In the genomic region with DNA sequence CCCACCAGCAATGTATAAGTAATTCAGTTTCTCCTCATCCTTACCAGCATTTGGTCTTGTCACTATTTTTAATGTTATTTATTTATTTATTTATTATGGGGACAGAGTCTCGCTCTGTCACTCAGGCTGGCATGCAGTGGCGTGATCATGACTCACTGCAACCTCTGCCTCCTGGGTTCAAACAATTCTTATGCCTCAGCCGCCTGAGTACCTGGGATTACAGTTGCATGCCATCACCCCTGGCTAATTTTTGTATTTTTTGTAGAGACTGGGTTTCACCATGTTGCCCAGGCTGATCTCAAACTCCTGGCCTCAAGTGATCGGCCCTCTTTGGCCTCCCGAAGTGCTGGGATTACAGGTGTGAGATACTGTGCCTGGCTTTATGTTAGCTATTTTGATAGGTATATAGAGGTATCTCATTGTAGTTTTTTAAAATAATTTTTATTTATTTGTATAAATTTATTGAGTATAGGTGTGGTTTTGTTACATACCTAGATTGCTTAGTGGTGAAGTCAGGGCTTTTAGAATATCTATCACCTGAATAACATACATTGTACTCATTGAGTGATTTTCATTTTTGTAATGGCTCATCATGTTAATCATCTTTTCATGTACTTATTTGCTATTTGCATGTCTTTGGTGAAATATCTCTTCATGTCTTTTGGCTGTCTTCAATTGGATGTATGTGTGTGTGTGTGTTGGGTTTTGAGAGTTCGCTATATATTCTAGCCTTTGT, we compare ENCODE assay signal across 1 cellular context.
TF ChIP-seq lines count a peak whose summit lies in the region.

No MANE protein-coding gene starts in this region.

TF ChIP-seq in HCT116, 20 proteins besides CTCF, POLR2A, EP300 and RAD21 (continued from another document):
- TF ChIP-seq JUND (IDR thresholded peaks at IDR 0.05) (peak; percentile 84), POLR2AphosphoS5 (IDR thresholded peaks at IDR 0.05; ENCODE audit: low read depth, low read length) (0 out of 2 replicates have a peak, but pooled peaks have one; percentile 22), ZNF274 (IDR thresholded peaks at IDR 0.05; ENCODE audit: low read depth, low read length) (no peak), EZH2 (IDR thresholded peaks at IDR 0.05) (no peak), YY1 (IDR thresholded peaks at IDR 0.05; ENCODE audit: extremely low read depth, insufficient replicate concordance, low read depth, low read length) (no peak), FOSL1 (IDR thresholded peaks at IDR 0.05; ENCODE audit: low read depth) (peak; percentile 91), TCF7L2 (IDR thresholded peaks at IDR 0.05; ENCODE audit: borderline replicate concordance, extremely low read depth, insufficient read depth, insufficient read length) (no peak), SIN3A (IDR thresholded peaks at IDR 0.05; ENCODE audit: low read depth) (no peak), EZH2phosphoT487 (IDR thresholded peaks at IDR 0.05; ENCODE audit: borderline replicate concordance) (no peak), CBX3 (IDR thresholded peaks at IDR 0.05; ENCODE audit: low read depth) (peak; percentile 74; the same call in 1 of the 2 replicates), ATF3 (IDR thresholded peaks at IDR 0.05) (no peak), EGR1 (IDR thresholded peaks at IDR 0.05; ENCODE audit: low read depth) (no peak), ZFX (IDR thresholded peaks at IDR 0.05) (no peak), MAX (IDR thresholded peaks at IDR 0.05) (peak; percentile 57), ELF1 (IDR thresholded peaks at IDR 0.05; ENCODE audit: borderline replicate concordance, low read depth) (no peak)
- TF ChIP-seq, protein P1, sequence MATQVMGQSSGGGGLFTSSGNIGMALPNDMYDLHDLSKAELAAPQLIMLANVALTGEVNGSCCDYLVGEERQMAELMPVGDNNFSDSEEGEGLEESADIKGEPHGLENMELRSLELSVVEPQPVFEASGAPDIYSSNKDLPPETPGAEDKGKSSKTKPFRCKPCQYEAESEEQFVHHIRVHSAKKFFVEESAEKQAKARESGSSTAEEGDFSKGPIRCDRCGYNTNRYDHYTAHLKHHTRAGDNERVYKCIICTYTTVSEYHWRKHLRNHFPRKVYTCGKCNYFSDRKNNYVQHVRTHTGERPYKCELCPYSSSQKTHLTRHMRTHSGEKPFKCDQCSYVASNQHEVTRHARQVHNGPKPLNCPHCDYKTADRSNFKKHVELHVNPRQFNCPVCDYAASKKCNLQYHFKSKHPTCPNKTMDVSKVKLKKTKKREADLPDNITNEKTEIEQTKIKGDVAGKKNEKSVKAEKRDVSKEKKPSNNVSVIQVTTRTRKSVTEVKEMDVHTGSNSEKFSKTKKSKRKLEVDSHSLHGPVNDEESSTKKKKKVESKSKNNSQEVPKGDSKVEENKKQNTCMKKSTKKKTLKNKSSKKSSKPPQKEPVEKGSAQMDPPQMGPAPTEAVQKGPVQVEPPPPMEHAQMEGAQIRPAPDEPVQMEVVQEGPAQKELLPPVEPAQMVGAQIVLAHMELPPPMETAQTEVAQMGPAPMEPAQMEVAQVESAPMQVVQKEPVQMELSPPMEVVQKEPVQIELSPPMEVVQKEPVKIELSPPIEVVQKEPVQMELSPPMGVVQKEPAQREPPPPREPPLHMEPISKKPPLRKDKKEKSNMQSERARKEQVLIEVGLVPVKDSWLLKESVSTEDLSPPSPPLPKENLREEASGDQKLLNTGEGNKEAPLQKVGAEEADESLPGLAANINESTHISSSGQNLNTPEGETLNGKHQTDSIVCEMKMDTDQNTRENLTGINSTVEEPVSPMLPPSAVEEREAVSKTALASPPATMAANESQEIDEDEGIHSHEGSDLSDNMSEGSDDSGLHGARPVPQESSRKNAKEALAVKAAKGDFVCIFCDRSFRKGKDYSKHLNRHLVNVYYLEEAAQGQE (IDR thresholded peaks at IDR 0.05; ENCODE audit: low read depth): no peak
